9 cellular contexts compared by ENCODE assay signal in the genomic region with DNA sequence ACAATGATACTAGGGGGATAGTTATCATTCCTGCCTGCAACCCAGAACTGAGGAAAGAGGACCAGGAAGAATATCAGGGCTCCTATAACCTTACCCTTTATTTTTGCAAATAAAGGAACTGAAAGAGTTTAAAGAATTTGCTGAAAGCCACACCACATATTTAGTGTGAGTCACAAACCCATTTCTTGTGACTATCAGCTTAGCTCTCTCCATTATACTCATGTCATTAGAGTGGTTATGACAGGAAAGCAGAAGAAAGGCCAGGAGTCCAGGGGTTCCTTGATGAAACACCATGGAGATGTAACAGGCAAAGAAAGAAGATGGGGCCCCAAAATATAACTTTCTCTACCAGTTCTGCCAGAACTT.
DNase-seq lines count a peak whose midpoint lies in the region; ATAC-seq and TF ChIP-seq lines count a peak whose summit lies in the region.
"Had no signal": no experiment of that assay in that cellular context is flagged by ENCODE, and none has a peak within 500 bp of the region (broad histone marks: within the 10 kb centered on the region; RNA-seq: fewer than 3 reads in every experiment).

No MANE protein-coding gene starts in this region.

- ATAC-seq in GM18861 (IDR thresholded peaks at IDR 0.05; ENCODE audit: unreplicated experiment), result peak; percentile 59
- peak; percentile 39 for ATAC-seq in HG02571 (IDR thresholded peaks at IDR 0.05; ENCODE audit: unreplicated experiment)
- peak; percentile 78 for ATAC-seq in left lung

- intact Hi-C loops in left lung (cut with DNase I), result no loop called here
- intact Hi-C loops in tibial artery (cut with DNase I; ENCODE audit: low total_unique reads), result no loop called here

- H3K27me3 ChIP-seq in Loucy (ENCODE audit: insufficient read depth, low read length, poor library complexity, severe bottlenecking), result no peaks in the 10 kb centered on the region
- H3K27me3 ChIP-seq in left lung, result no peaks in the 10 kb centered on the region
- no peaks in the 10 kb centered on the region for H3K27me3 ChIP-seq in tibial artery

- H3K27ac ChIP-seq in left lung (peak overlapping the region; percentile 26 to 85), tibial artery (no peak overlapping the region)
- H3K27ac ChIP-seq: SJCRH30 had no signal

- TF ChIP-seq CTCF in Loucy (conservative IDR thresholded peaks at IDR 0.05; ENCODE audit: low read length) (no peak), left lung (IDR thresholded peaks at IDR 0.05) (no peak), tibial artery (IDR thresholded peaks at IDR 0.05) (no peak)

- no peaks in the 10 kb centered on the region for H3K36me3 ChIP-seq in Loucy (ENCODE audit: insufficient read depth, low read length)
- H3K36me3 ChIP-seq in left lung, result no peaks in the 10 kb centered on the region
- no peaks in the 10 kb centered on the region for H3K36me3 ChIP-seq in tibial artery
- H3K36me3 ChIP-seq: SJCRH30 had no signal

- H3K4me1 ChIP-seq in Loucy (ENCODE audit: insufficient read depth, low read length, poor library complexity, severe bottlenecking) (peaks cover 62% of the 10 kb centered on the region), left lung (peaks cover 0 to 75% of the 10 kb centered on the region in 2 donors), tibial artery (no peaks in the 10 kb centered on the region)
- H3K4me1 ChIP-seq: SJCRH30 had no signal

- no peaks in the 10 kb centered on the region for H4K20me1 ChIP-seq in Loucy (ENCODE audit: insufficient read depth, low read length, poor library complexity, severe bottlenecking)

- H3K4me2 ChIP-seq in Loucy (ENCODE audit: low read depth, low read length, poor library complexity, severe bottlenecking), result no peak overlapping the region

- H3F3A ChIP-seq in Loucy (ENCODE audit: low read depth), result no peaks in the 10 kb centered on the region

- H3K9me3 ChIP-seq in Loucy (ENCODE audit: insufficient read depth, low read depth, low read length) (no peaks in the 10 kb centered on the region), left lung (no peaks in the 10 kb centered on the region), tibial artery (no peaks in the 10 kb centered on the region)
- H3K9me3 ChIP-seq: SJCRH30 had no signal

- no peak overlapping the region for H3K9ac ChIP-seq in Loucy (ENCODE audit: low read depth, low read length, poor library complexity, severe bottlenecking)

- no peak for DNase-seq in left lung
- no peak for DNase-seq in tibial artery
- no peak for DNase-seq in NCI-H187 (lab: John Stamatoyannopoulos, UW)
- no peak for DNase-seq in epidermal melanocyte (ENCODE audit: insufficient read length, low spot score)
- no peak for DNase-seq in activated CD4-positive, alpha-beta T cell treated with anti-CD3 and anti-CD28 coated beads, Interleukin-2, amount 50 U/mL, for 48 hours
- DNase-seq: SJCRH30 had no signal

- peak overlapping the region; percentile 68 for H2AFZ ChIP-seq in Loucy (ENCODE audit: low read length)

- H3K4me3 ChIP-seq in Loucy (ENCODE audit: low read length, poor library complexity, severe bottlenecking) (no peak overlapping the region), left lung (no peak overlapping the region), tibial artery (no peak overlapping the region)
- H3K4me3 ChIP-seq: SJCRH30 had no signal

- no peaks in the 10 kb centered on the region for H3K79me2 ChIP-seq in Loucy (ENCODE audit: insufficient read depth, low read length)

- no peaks in the 10 kb centered on the region for H3K9me2 ChIP-seq in Loucy (replicated peaks; ENCODE audit: low read depth, low read length)

Comparison
In these comparisons a context has a peak if more than half of its experiments do, and no peak if none do; other contexts are left out.
1. H3K27ac ChIP-seq: peak in left lung (2 of 2); none in tibial artery (0 of 2).
2. Peak in every context shown above with its lines, with median percentiles within 50 percentile points of each other: ATAC-seq.